ENCODE assay signal across 31 cellular contexts in genomic region chr7:3780525-3780924, GRCh38.
"Had no signal": no experiment of that assay in that cellular context is flagged by ENCODE, and none has a peak within 500 bp of the region (broad histone marks: within the 10 kb centered on the region; RNA-seq: fewer than 3 reads in every experiment).

No MANE protein-coding gene starts in this region.

- ATAC-seq: activated T-cell treated with anti-CD3 and anti-CD28 coated beads, Interleukin-2, amount 50 U/mL, for 72 hours; foreskin keratinocyte; gastrocnemius medialis; heart left ventricle; T-helper 17 cell had no signal

- H3K36me3 Mint-ChIP-seq: activated naive CD8-positive, alpha-beta T cell had no signal

- H3K4me1 ChIP-seq: foreskin keratinocyte, gastrocnemius medialis, heart left ventricle had no signal

- H3K27me3 ChIP-seq: brain microvascular endothelial cell, esophagus muscularis mucosa, foreskin keratinocyte, heart left ventricle had no signal

- H3K36me3 ChIP-seq: brain microvascular endothelial cell, esophagus muscularis mucosa, gastrocnemius medialis, heart left ventricle had no signal

- H3K4me1 Mint-ChIP-seq: activated CD4-positive, alpha-beta memory T cell treated with anti-CD3 and anti-CD28 coated beads, Interleukin-2, amount 10 ng/mL, durations not matched to agents 7 days and 5 days; activated CD4-positive, alpha-beta T cell treated with anti-CD3 and anti-CD28 coated beads, Interleukin-2, amount 10 ng/mL, durations not matched to agents 7 days and 5 days; central memory CD8-positive, alpha-beta T cell; T-helper 17 cell had no signal

- H3K27me3 Mint-ChIP-seq: activated CD4-positive, alpha-beta memory T cell treated with anti-CD3 and anti-CD28 coated beads, Interleukin-2, amount 10 ng/mL, durations not matched to agents 7 days and 5 days; dendritic cell treated with granulocyte-macrophage colony-stimulating factor and Interleukin-4, amounts not matched to agents 40 ng/mL and 50 ng/mL, for 4 days had no signal

- H3K27ac ChIP-seq: brain microvascular endothelial cell, coronary artery, dorsolateral prefrontal cortex, esophagus muscularis mucosa, foreskin keratinocyte, gastrocnemius medialis, heart left ventricle had no signal

- DNase-seq: activated CD4-positive, alpha-beta memory T cell treated with anti-CD3 and anti-CD28 coated beads, Interleukin-2, amount 10 ng/mL, durations not matched to agents 7 days and 5 days; activated CD4-positive, alpha-beta T cell treated with anti-CD3 and anti-CD28 coated beads for 1 hour; activated CD4-positive, alpha-beta T cell treated with anti-CD3 and anti-CD28 coated beads for 4 hours; activated CD4-positive, alpha-beta T cell treated with anti-CD3 and anti-CD28 coated beads, Interleukin-2, amount 10 ng/mL, durations not matched to agents 7 days and 5 days; activated CD4-positive, alpha-beta T cell treated with anti-CD3 and anti-CD28 coated beads, Interleukin-2, amount 50 U/mL, for 4 hours; activated CD8-positive, alpha-beta memory T cell treated with anti-CD3 and anti-CD28 coated beads, Interleukin-2, amount 50 U/mL, for 48 hours; activated gamma-delta T cell treated with Interleukin-2 at 50 U/mL for 16 hours; activated naive CD4-positive, alpha-beta T cell treated with anti-CD3 and anti-CD28 coated beads, Interleukin-2, amount 50 U/mL, for 16 hours; activated naive CD4-positive, alpha-beta T cell treated with Interleukin-2 at 50 U/mL for 16 hours; activated T-cell treated with anti-CD3 and anti-CD28 coated beads for 4 hours; activated T-cell treated with anti-CD3 and anti-CD28 coated beads, Interleukin-2, amount 50 U/mL, for 24 hours; activated T-cell treated with anti-CD3 and anti-CD28 coated beads, Interleukin-2, amount 50 U/mL, for 72 hours; amniotic stem cell; anterior cingulate cortex; brain microvascular endothelial cell; dorsolateral prefrontal cortex; effector memory CD4-positive, alpha-beta T cell; erythroblast; foreskin keratinocyte; gastrocnemius medialis; glutamatergic neuron; heart left ventricle; T-helper 1 cell; T-helper 17 cell; T1000 had no signal

- H3K4me3 Mint-ChIP-seq: activated CD4-positive, alpha-beta memory T cell treated with anti-CD3 and anti-CD28 coated beads, Interleukin-2, amount 10 ng/mL, durations not matched to agents 7 days and 5 days; activated CD4-positive, alpha-beta T cell treated with anti-CD3 and anti-CD28 coated beads, Interleukin-2, amount 10 ng/mL, durations not matched to agents 7 days and 5 days; activated naive CD8-positive, alpha-beta T cell; activated T-cell treated with anti-CD3 and anti-CD28 coated beads, Interleukin-2, amount 50 U/mL, for 24 hours; activated T-cell treated with anti-CD3 and anti-CD28 coated beads, Interleukin-2, amount 50 U/mL, for 72 hours; central memory CD8-positive, alpha-beta T cell; dendritic cell treated with granulocyte-macrophage colony-stimulating factor and Interleukin-4, amounts not matched to agents 40 ng/mL and 50 ng/mL, for 4 days; T-helper 17 cell; T-helper 2 cell treated with Interferon-gamma antibody and Interleukin-4, amounts not matched to agents 5 μg/mL and 100 μg/mL, for 36 hours had no signal

- H3K27ac Mint-ChIP-seq: activated CD4-positive, alpha-beta memory T cell treated with anti-CD3 and anti-CD28 coated beads, Interleukin-2, amount 10 ng/mL, durations not matched to agents 7 days and 5 days; activated CD4-positive, alpha-beta T cell treated with anti-CD3 and anti-CD28 coated beads, Interleukin-2, amount 10 ng/mL, durations not matched to agents 7 days and 5 days; activated naive CD8-positive, alpha-beta T cell; activated T-cell treated with anti-CD3 and anti-CD28 coated beads, Interleukin-2, amount 50 U/mL, for 24 hours; activated T-cell treated with anti-CD3 and anti-CD28 coated beads, Interleukin-2, amount 50 U/mL, for 72 hours; dendritic cell treated with granulocyte-macrophage colony-stimulating factor and Interleukin-4, amounts not matched to agents 40 ng/mL and 50 ng/mL, for 4 days; T-helper 17 cell; T-helper 2 cell treated with Interferon-gamma antibody and Interleukin-4, amounts not matched to agents 5 μg/mL and 100 μg/mL, for 36 hours had no signal

- H3K4me3 ChIP-seq: coronary artery, dorsolateral prefrontal cortex, esophagus muscularis mucosa, gastrocnemius medialis, heart left ventricle had no signal
